In the genomic region with DNA sequence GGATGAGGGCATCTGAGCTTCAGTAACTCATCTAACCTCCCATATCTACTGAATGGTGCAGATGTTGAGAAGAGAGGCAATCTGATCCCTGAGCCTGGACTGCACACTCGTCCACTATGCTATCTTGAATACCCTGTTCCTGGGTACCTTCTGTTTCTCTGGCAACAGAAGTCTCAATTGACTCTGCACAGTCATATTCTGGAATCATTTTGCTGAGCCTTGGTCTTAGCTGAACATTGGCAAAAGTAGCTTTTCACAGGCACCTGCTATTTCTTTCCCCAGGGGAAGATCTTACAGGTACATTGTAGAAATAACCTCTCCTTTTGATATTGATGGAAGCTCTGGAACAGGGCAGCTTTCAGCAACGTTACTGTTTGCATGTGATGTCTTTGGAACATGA, we compare ENCODE assay signal across 34 cellular contexts.
"Had no signal": no experiment of that assay in that cellular context is flagged by ENCODE, and none has a peak within 500 bp of the region (broad histone marks: within the 10 kb centered on the region; RNA-seq: fewer than 3 reads in every experiment).

No MANE protein-coding gene starts in this region.

- H3K27ac ChIP-seq: KMS-11 had no signal

- H3K4me3 ChIP-seq: MG63 had no signal

- H3K4me2 ChIP-seq: KMS-11 had no signal

- H3K36me3 ChIP-seq: MG63 had no signal

- H3K9ac ChIP-seq: KMS-11 had no signal

- DNase-seq: Karpas-422, Kasumi-1, MM.1S, MV-4-11, NCI-H1048, NCI-H1092, NCI-H1092 treated with DMSO at 0.1 percent for 48 hours, NCI-H1105, NCI-H1105 treated with DMSO at 0.1 percent for 48 hours, NCI-H1417, NCI-H1417 treated with DMSO at 0.1 percent for 48 hours, NCI-H1436, NCI-H1436 treated with DMSO at 0.1 percent for 48 hours, NCI-H146, NCI-H1694, NCI-H1694 treated with DMSO at 0.1 percent for 48 hours, NCI-H187, NCI-H187 treated with DMSO at 0.1 percent for 48 hours, NCI-H1930, NCI-H2029, NCI-H2029 treated with DMSO at 0.1 percent for 48 hours, NCI-H2081, NCI-H2081 treated with DMSO at 0.1 percent for 48 hours, NCI-H2107, NCI-H2171, NCI-H2171 treated with DMSO at 0.1 percent for 48 hours, NCI-H2227 treated with DMSO at 0.1 percent for 48 hours, NCI-H226, NCI-H345, NCI-H446 treated with DMSO at 0.1 percent for 48 hours, NCI-H510A, NCI-H510A treated with DMSO at 0.1 percent for 48 hours had no signal

- H3K27me3 ChIP-seq: MG63 had no signal

- H3K9me3 ChIP-seq: MG63 had no signal
